In genomic region chr1:223445402-223445801, GRCh38 we compare ENCODE assay signal across 9 cellular contexts. TPM values are rescaled to one million over a fixed set of nuclear protein-coding genes. Genes with fewer than 3 reads are reported as not detected.
"Had no signal": no experiment of that assay in that cellular context is flagged by ENCODE, and none has a peak within 500 bp of the region (broad histone marks: within the 10 kb centered on the region; RNA-seq: fewer than 3 reads in every experiment).

No MANE protein-coding gene starts in this region.

- FAIRE-seq: G401.6, GM12878, GM12891, GM12892, GM18507, GM19239 had no signal

- H3K4me3 ChIP-seq: GM12878 had no signal

- ATAC-seq: GM12878 had no signal

- DNase-seq: GDM1, GF-D8 had no signal

RNA-seq across cellular contexts. Expression of gene CCDC185, which starts 52.2 kb away (rescaled TPM):
- total RNA-seq: G401, GM12878 had no signal
- polyA plus RNA-seq: GM12878 had no signal
